1 cellular context compared by ENCODE assay signal in the genomic region with DNA sequence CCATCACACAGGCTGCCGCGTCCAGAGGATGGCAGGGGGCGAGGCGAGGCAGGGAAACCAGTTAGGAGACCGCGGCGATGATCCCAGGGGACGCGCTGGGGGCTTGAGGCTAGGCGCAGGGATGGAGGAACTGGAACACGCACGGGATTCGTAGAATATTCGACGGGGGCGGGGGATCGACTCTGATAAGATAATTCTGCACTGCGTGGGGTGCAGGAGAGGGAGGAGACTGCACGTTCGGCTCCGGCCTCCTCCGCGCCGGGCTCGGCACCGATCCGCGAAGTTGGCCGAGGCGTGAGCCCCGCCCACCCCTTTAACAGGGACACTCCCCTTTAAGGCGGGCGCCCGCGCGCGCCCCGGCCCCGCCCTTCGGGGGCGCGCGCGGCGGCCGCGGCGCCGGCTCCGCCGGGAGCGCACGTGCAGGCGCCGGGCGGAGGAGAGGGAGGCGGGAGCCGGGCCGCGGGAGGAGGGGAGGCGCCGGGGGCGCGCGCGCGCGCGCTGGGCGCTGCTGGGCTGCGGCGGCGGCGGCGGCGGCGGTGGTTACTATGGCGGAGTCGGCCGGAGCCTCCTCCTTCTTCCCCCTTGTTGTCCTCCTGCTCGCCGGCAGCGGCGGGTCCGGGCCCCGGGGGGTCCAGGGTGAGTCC.
A peak's percentile ranks its signal among the peaks of the same experiment; 100 is the strongest.
TF ChIP-seq lines count a peak whose summit lies in the region.

A gene (plus strand): TSS at position 501 of the 644 bp plus-strand sequence. CDS start 45 bp downstream, at position 546.

TF ChIP-seq in K562, 482 proteins besides CTCF, POLR2A, EP300 and RAD21 (continued from another document and continues in another):
- TF ChIP-seq CCNT2 (IDR thresholded peaks at IDR 0.05; ENCODE audit: borderline replicate concordance, extremely low read depth, insufficient read length, low read depth, low read length), result peak; percentile 91
- TF ChIP-seq ZNF12 (CRISPR knock-in tag; IDR thresholded peaks at IDR 0.05), result no peak
- no peak for TF ChIP-seq CBFA2T3 (IDR thresholded peaks at IDR 0.05)
- no peak for TF ChIP-seq KLF10 (CRISPR knock-in tag; IDR thresholded peaks at IDR 0.05)
- no peak for TF ChIP-seq SAFB2 (IDR thresholded peaks at IDR 0.05; ENCODE audit: borderline replicate concordance, low read depth, low read length, severe bottlenecking)
- no peak for TF ChIP-seq RBM25 (IDR thresholded peaks at IDR 0.05; ENCODE audit: low read depth, low read length, severe bottlenecking)
- TF ChIP-seq, protein P1, sequence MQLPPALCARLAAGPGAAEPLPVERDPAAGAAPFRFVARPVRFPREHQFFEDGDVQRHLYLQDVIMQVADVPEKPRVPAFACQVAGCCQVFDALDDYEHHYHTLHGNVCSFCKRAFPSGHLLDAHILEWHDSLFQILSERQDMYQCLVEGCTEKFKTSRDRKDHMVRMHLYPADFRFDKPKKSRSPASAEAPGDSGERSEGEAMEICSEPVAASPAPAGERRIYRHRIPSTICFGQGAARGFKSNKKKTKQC (CRISPR knock-in tag; IDR thresholded peaks at IDR 0.05), result peak; percentile 77; the same call in 1 of the 2 replicates
- peak; percentile 68 for TF ChIP-seq RBFOX2 (IDR thresholded peaks at IDR 0.05; ENCODE audit: low read depth, low read length)
- TF ChIP-seq CTBP1 (IDR thresholded peaks at IDR 0.05; ENCODE audit: borderline replicate concordance), result peak; percentile 66; the same call in 1 of the 2 replicates
- TF ChIP-seq ETV1 (tag; conservative IDR thresholded peaks at IDR 0.05; ENCODE audit: low read depth), result no peak
- no peak for TF ChIP-seq EZH2 (IDR thresholded peaks at IDR 0.05; ENCODE audit: borderline replicate concordance, low read depth, low read length)
- TF ChIP-seq, protein P2, sequence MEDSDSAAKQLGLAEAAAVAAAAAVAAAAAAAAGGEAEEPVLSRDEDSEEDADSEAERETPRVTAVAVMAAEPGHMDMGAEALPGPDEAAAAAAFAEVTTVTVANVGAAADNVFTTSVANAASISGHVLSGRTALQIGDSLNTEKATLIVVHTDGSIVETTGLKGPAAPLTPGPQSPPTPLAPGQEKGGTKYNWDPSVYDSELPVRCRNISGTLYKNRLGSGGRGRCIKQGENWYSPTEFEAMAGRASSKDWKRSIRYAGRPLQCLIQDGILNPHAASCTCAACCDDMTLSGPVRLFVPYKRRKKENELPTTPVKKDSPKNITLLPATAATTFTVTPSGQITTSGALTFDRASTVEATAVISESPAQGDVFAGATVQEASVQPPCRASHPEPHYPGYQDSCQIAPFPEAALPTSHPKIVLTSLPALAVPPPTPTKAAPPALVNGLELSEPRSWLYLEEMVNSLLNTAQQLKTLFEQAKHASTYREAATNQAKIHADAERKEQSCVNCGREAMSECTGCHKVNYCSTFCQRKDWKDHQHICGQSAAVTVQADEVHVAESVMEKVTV (CRISPR knock-in tag; IDR thresholded peaks at IDR 0.05), result peak; percentile 88
- TF ChIP-seq ADNP (tag; IDR thresholded peaks at IDR 0.05), result no peak
- no peak for TF ChIP-seq BRD4 (IDR thresholded peaks at IDR 0.05)
- TF ChIP-seq THRAP3 (IDR thresholded peaks at IDR 0.05; ENCODE audit: borderline replicate concordance), result no peak
- no peak for TF ChIP-seq ZZZ3 (IDR thresholded peaks at IDR 0.05)
- TF ChIP-seq POU5F1 (IDR thresholded peaks at IDR 0.05; ENCODE audit: borderline replicate concordance, low read depth, low read length, partially characterized antibody), result no peak
- TF ChIP-seq ZBTB7A (IDR thresholded peaks at IDR 0.05; ENCODE audit: borderline replicate concordance, control insufficient read depth, low read depth, low read length), result no peak
- no peak for TF ChIP-seq ZNF79 (CRISPR knock-in tag; IDR thresholded peaks at IDR 0.05; ENCODE audit: low read depth)
- no peak for TF ChIP-seq ZC3H4 (CRISPR knock-in tag; IDR thresholded peaks at IDR 0.05; ENCODE audit: borderline replicate concordance)
- TF ChIP-seq CHD2 (IDR thresholded peaks at IDR 0.05; ENCODE audit: low read depth, low read length), result no peak
- TF ChIP-seq, protein P3, sequence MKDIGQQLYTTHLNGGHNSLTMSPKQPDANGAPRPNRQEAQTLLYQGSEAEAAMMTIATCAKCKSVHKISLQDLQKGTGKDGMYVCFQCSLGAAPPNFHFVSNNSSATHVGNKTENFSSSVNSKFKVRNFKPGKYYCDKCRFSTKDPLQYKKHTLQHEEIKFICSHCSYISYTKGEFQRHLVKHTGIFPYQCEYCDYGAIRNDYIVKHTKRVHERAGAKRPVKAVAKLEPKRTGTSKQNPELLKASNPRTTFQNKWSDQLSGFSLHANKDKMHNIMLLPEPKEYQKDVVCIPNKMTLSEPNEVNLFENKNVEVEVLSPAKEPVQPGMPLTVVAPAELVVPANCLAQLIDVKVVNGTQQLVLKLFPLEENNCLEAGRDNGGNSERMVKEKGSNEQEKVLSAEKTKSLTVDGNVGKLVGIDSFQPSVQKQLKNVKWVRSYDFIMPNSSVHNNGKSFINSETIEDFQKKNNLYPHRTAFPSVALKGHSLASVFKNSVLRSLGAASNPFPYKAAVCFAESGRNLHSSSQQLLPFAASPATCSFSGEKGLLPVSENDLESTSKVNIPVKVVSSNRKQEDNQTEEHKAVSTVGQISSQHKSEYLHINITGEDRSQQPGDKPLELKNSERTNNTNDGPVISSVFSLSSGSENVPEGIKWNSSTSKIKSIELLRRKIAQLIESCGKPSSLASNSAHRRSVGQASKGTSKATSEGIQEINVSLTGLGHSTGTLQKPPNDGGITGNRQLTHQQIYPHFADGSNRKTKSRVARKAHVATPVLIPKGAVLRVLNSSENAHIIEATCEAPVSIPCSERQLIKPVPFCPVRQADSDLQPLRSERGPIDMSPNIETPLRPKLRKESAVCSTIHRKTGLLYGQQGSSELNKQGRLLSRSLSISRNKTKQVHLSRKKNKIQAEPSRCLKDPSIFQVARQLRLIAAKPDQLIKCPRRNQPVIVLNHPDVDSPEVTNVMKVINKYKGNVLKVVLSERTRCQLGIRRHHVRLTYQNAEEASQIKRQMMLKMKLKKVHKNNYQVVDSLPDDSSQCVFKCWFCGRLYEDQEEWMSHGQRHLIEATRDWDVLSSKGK (CRISPR knock-in tag; IDR thresholded peaks at IDR 0.05), result no peak
- TF ChIP-seq, protein P4, sequence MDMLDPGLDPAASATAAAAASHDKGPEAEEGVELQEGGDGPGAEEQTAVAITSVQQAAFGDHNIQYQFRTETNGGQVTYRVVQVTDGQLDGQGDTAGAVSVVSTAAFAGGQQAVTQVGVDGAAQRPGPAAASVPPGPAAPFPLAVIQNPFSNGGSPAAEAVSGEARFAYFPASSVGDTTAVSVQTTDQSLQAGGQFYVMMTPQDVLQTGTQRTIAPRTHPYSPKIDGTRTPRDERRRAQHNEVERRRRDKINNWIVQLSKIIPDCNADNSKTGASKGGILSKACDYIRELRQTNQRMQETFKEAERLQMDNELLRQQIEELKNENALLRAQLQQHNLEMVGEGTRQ (CRISPR knock-in tag; IDR thresholded peaks at IDR 0.05), result no peak
- TF ChIP-seq, protein P5, sequence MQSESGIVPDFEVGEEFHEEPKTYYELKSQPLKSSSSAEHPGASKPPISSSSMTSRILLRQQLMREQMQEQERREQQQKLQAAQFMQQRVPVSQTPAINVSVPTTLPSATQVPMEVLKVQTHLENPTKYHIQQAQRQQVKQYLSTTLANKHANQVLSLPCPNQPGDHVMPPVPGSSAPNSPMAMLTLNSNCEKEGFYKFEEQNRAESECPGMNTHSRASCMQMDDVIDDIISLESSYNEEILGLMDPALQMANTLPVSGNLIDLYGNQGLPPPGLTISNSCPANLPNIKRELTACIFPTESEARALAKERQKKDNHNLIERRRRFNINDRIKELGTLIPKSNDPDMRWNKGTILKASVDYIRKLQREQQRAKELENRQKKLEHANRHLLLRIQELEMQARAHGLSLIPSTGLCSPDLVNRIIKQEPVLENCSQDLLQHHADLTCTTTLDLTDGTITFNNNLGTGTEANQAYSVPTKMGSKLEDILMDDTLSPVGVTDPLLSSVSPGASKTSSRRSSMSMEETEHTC (IDR thresholded peaks at IDR 0.05), result no peak
- TF ChIP-seq CBX2 (IDR thresholded peaks at IDR 0.05; ENCODE audit: insufficient read depth, low read length, poor library complexity, severe bottlenecking), result no peak
- TF ChIP-seq, protein P6, sequence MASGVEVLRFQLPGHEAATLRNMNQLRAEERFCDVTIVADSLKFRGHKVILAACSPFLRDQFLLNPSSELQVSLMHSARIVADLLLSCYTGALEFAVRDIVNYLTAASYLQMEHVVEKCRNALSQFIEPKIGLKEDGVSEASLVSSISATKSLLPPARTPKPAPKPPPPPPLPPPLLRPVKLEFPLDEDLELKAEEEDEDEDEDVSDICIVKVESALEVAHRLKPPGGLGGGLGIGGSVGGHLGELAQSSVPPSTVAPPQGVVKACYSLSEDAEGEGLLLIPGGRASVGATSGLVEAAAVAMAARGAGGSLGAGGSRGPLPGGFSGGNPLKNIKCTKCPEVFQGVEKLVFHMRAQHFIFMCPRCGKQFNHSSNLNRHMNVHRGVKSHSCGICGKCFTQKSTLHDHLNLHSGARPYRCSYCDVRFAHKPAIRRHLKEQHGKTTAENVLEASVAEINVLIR (CRISPR knock-in tag; IDR thresholded peaks at IDR 0.05), result no peak
- TF ChIP-seq FOXP1 (CRISPR knock-in tag; IDR thresholded peaks at IDR 0.05), result peak; percentile 60
- no peak for TF ChIP-seq CHD1 (IDR thresholded peaks at IDR 0.05; ENCODE audit: low read length)
- TF ChIP-seq, protein P7, sequence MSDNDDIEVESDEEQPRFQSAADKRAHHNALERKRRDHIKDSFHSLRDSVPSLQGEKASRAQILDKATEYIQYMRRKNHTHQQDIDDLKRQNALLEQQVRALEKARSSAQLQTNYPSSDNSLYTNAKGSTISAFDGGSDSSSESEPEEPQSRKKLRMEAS (CRISPR knock-in tag; IDR thresholded peaks at IDR 0.05), result peak; percentile 82
- TF ChIP-seq MTA2 (IDR thresholded peaks at IDR 0.05; ENCODE audit: low read depth), result no peak
- no peak for TF ChIP-seq MXI1 (IDR thresholded peaks at IDR 0.05; ENCODE audit: low read depth, low read length)
- no peak for TF ChIP-seq TCF7L2 (IDR thresholded peaks at IDR 0.05; ENCODE audit: low read depth, low read length)
- no peak for TF ChIP-seq JUNB (CRISPR knock-in tag; conservative IDR thresholded peaks at IDR 0.05)
- peak in 2 of 3 experiments; percentile 38 to 63 for TF ChIP-seq YY1 (IDR thresholded peaks at IDR 0.05; ENCODE audit: borderline replicate concordance in 1 of 3, control insufficient read depth in 1 of 3, extremely low read depth in 1 of 3, insufficient read depth in 3 of 3, insufficient read length in 1 of 3, insufficient replicate concordance in 2 of 3, low read depth in 1 of 3, low read length in 2 of 3)
- no peak for TF ChIP-seq MCM2 (IDR thresholded peaks at IDR 0.05; ENCODE audit: low read depth)
- no peak for TF ChIP-seq ZNF239 (CRISPR knock-in tag; IDR thresholded peaks at IDR 0.05)
- TF ChIP-seq NUFIP1 (IDR thresholded peaks at IDR 0.05; ENCODE audit: partially characterized antibody), result no peak
- TF ChIP-seq YBX1 (IDR thresholded peaks at IDR 0.05), result no peak
- TF ChIP-seq, protein P8, sequence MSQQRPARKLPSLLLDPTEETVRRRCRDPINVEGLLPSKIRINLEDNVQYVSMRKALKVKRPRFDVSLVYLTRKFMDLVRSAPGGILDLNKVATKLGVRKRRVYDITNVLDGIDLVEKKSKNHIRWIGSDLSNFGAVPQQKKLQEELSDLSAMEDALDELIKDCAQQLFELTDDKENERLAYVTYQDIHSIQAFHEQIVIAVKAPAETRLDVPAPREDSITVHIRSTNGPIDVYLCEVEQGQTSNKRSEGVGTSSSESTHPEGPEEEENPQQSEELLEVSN (IDR thresholded peaks at IDR 0.05; ENCODE audit: borderline replicate concordance in 1 of 2, extremely low read depth in 1 of 2, insufficient read depth in 1 of 2, insufficient read length in 1 of 2, low read depth in 1 of 2, low read length in 1 of 2, poor library complexity in 1 of 2, severe bottlenecking in 1 of 2), result peak; percentile 72 to 86
- TF ChIP-seq SMAD1 (IDR thresholded peaks at IDR 0.05; ENCODE audit: low read depth, low read length, partially characterized antibody), result no peak
- TF ChIP-seq SIN3B (IDR thresholded peaks at IDR 0.05; ENCODE audit: low read depth), result 0 out of 2 replicates have a peak, but pooled peaks have one; percentile 39
- TF ChIP-seq MTA3 (IDR thresholded peaks at IDR 0.05; ENCODE audit: borderline replicate concordance), result 0 out of 2 replicates have a peak, but pooled peaks have one; percentile 49
- no peak for TF ChIP-seq ZBTB1 (CRISPR knock-in tag; IDR thresholded peaks at IDR 0.05; ENCODE audit: borderline replicate concordance, low read depth)
- TF ChIP-seq NBN (IDR thresholded peaks at IDR 0.05; ENCODE audit: low read depth), result no peak
- TF ChIP-seq FOSL1 (tag; conservative IDR thresholded peaks at IDR 0.05), result peak; percentile 48
- no peak for TF ChIP-seq ZKSCAN3 (CRISPR knock-in tag; IDR thresholded peaks at IDR 0.05)
- peak; percentile 61; the same call in 1 of the 2 replicates for TF ChIP-seq HDAC2 (IDR thresholded peaks at IDR 0.05)
- peak; percentile 60 to 68 for TF ChIP-seq NRF1 (conservative IDR thresholded peaks at IDR 0.05 in 1 of 2, IDR thresholded peaks at IDR 0.05 in 1 of 2)
- TF ChIP-seq MCM3 (IDR thresholded peaks at IDR 0.05), result no peak
- TF ChIP-seq TARDBP (IDR thresholded peaks at IDR 0.05), result no peak
- no peak for TF ChIP-seq SMARCE1 (IDR thresholded peaks at IDR 0.05)
- no peak for TF ChIP-seq ZNF41 (CRISPR knock-in tag; conservative IDR thresholded peaks at IDR 0.05)
- TF ChIP-seq SMARCC2 (IDR thresholded peaks at IDR 0.05; ENCODE audit: low read depth), result no peak
- no peak for TF ChIP-seq RUNX1 (IDR thresholded peaks at IDR 0.05; ENCODE audit: low read depth)
- TF ChIP-seq MEF2D (tag; conservative IDR thresholded peaks at IDR 0.05; ENCODE audit: low read depth), result no peak
- TF ChIP-seq PHF21A (IDR thresholded peaks at IDR 0.05; ENCODE audit: borderline replicate concordance, low read depth), result no peak
- no peak for TF ChIP-seq ZNF717 (CRISPR knock-in tag; IDR thresholded peaks at IDR 0.05)
- peak; percentile 30 for TF ChIP-seq HMGN3 (IDR thresholded peaks at IDR 0.05; ENCODE audit: borderline replicate concordance, extremely low read depth, insufficient read length, low read depth, low read length)
- no peak for TF ChIP-seq TEAD2 (tag; IDR thresholded peaks at IDR 0.05)
- TF ChIP-seq FOXA3 (CRISPR knock-in tag; conservative IDR thresholded peaks at IDR 0.05 in 1 of 2, IDR thresholded peaks at IDR 0.05 in 1 of 2), result no peak
